Comparison of ENCODE assay signal across 12 cellular contexts in genomic region chr1:226627050-226627755, GRCh38.
A peak's percentile ranks its signal among the peaks of the same experiment; 100 is the strongest.
DNase-seq lines count a peak whose midpoint lies in the region; ATAC-seq, FAIRE-seq and TF ChIP-seq lines count a peak whose summit lies in the region.
"Had no signal": no experiment of that assay in that cellular context is flagged by ENCODE, and none has a peak within 500 bp of the region (broad histone marks: within the 10 kb centered on the region; RNA-seq: fewer than 3 reads in every experiment).

No MANE protein-coding gene starts in this region.

- no peak for FAIRE-seq in frontal cortex (lab: Jason Lieb, UNC)

- H4K20me1 ChIP-seq in OCI-LY7 (ENCODE audit: insufficient read depth, low read length): no peaks in the 10 kb centered on the region

- TF ChIP-seq POLR2A in breast epithelium (IDR thresholded peaks at IDR 0.05): no peak
- no peak for TF ChIP-seq POLR2A in transverse colon (IDR thresholded peaks at IDR 0.05)

- H3K36me3 ChIP-seq in breast epithelium (no peaks in the 10 kb centered on the region), OCI-LY7 (ENCODE audit: insufficient read depth, low read length) (no peaks in the 10 kb centered on the region; the same call in 1 of the 2 replicates), left lung (peaks cover 0 to 8% of the 10 kb centered on the region in 2 donors), transverse colon (no peaks in the 10 kb centered on the region)
- H3K36me3 ChIP-seq: prostate gland had no signal

- no peak overlapping the region for H3K4me2 ChIP-seq in OCI-LY7 (ENCODE audit: low read length)
- H3K4me2 ChIP-seq: SK-N-SH had no signal

- H3K27me3 ChIP-seq in breast epithelium (no peaks in the 10 kb centered on the region), left lung (no peaks in the 10 kb centered on the region), transverse colon (no peaks in the 10 kb centered on the region)
- H3K27me3 ChIP-seq: stomach had no signal

- no TSS peak for BruUV-seq in MCF 10A (replicated peaks; lab: Mats Ljungman, UMichigan)
- TSS peak; percentile 33 for BruUV-seq in OCI-LY7 (replicated peaks; lab: Mats Ljungman, UMichigan)

- H3K9me3 ChIP-seq in breast epithelium (no peaks in the 10 kb centered on the region), OCI-LY7 (ENCODE audit: low read length) (no peaks in the 10 kb centered on the region), left lung (no peaks in the 10 kb centered on the region), transverse colon (no peaks in the 10 kb centered on the region)
- H3K9me3 ChIP-seq: prostate gland, SK-N-SH, stomach had no signal

- POLR2A ChIA-PET in MCF 10A (lab: Yijun Ruan, JAX) (interaction anchor here (0.8 to 1.0 kb wide), 3 partner anchors 21 to 167 kb away, joined by 3 read pairs; no protein-coding TSS in a partner anchor), OCI-LY7 (lab: Charles Lee) (no interaction called here)

- DNase-seq in MCF 10A (ENCODE audit: unreplicated experiment) (no peak), breast epithelium (ENCODE audit: low spot score in 2 of 2) (no peak), OCI-LY7 (ENCODE audit: low spot score) (no peak), left lung (peak; percentile 8 to 12), transverse colon (no peak), frontal cortex (ENCODE audit: low spot score in 2 of 2) (no peak), NCI-H2227 treated with DMSO at 0.1 percent for 48 hours (lab: John Stamatoyannopoulos, UW) (no peak)
- DNase-seq: NCI-H1436 had no signal

- ATAC-seq in left lung (no peak), HG03457 (IDR thresholded peaks at IDR 0.05; ENCODE audit: unreplicated experiment) (no peak)

- H2AFZ ChIP-seq in OCI-LY7 (ENCODE audit: low read length): peak overlapping the region; percentile 52

- H3K4me1 Mint-ChIP-seq in MCF 10A (ENCODE audit: insufficient read depth, unreplicated experiment): peaks cover 25% of the 10 kb centered on the region

- no peaks in the 10 kb centered on the region for H3K27me3 Mint-ChIP-seq in MCF 10A (ENCODE audit: insufficient read depth, unreplicated experiment)

- in situ Hi-C loops in transverse colon (cut with MboI; ENCODE audit: low pct_ligation_motif_present in 1 of 4, low pct_unique_long_range_greater_than_20kb in 1 of 4, low sequenced_read_pairs in 3 of 4): loop anchor here in 1 of 4 donors (25.0 kb wide), 1 partner anchor 810 kb away; no protein-coding TSS in a partner anchor

- intact Hi-C loops in MCF 10A (cut with micrococcal nuclease) (no loop called here), breast epithelium (cut with DNase I; ENCODE audit: low total_unique reads) (no loop called here), OCI-LY7 (cut with micrococcal nuclease; ENCODE audit: unreplicated experiment) (loop anchor here (2.0 kb wide), 1 partner anchor 202 kb away; no protein-coding TSS in a partner anchor), left lung (cut with DNase I) (no loop called here), transverse colon (cut with DNase I; ENCODE audit: low total_unique reads) (no loop called here)

- H3K36me3 Mint-ChIP-seq in MCF 10A (ENCODE audit: insufficient read depth, unreplicated experiment): peaks cover 6% of the 10 kb centered on the region

- TF ChIP-seq CTCF in MCF 10A (IDR thresholded peaks at IDR 0.05; ENCODE audit: unreplicated experiment) (no peak), breast epithelium (IDR thresholded peaks at IDR 0.05) (no peak), OCI-LY7 (conservative IDR thresholded peaks at IDR 0.05; ENCODE audit: low read length) (no peak), left lung (IDR thresholded peaks at IDR 0.05) (no peak), transverse colon (IDR thresholded peaks at IDR 0.05) (no peak)

- H3K9me3 Mint-ChIP-seq in MCF 10A (ENCODE audit: unreplicated experiment): no peaks in the 10 kb centered on the region

- CTCF ChIA-PET in MCF 10A (lab: Yijun Ruan, JAX) (interaction anchor here (0.5 to 16.7 kb wide), 38 partner anchors 7 to 319 kb away, joined by 3 to 342 read pairs (median 5); no protein-coding TSS in a partner anchor), OCI-LY7 (lab: Charles Lee; ENCODE audit: unreplicated experiment) (interaction anchor here (1.0 to 1.3 kb wide), 3 partner anchors 19 to 204 kb away, joined by 3 read pairs; no protein-coding TSS in a partner anchor)

- H3K27ac Mint-ChIP-seq in MCF 10A (ENCODE audit: low read depth, unreplicated experiment): peak overlapping the region; percentile 36

- 58 to 64% methylated on average over 5 to 6 of the region's 6 CpGs for WGBS in transverse colon (ENCODE audit: low coverage in 1 of 2), 2 donors

- no peaks in the 10 kb centered on the region for H3K79me2 ChIP-seq in OCI-LY7 (ENCODE audit: insufficient read depth, low read depth, low read length)

- H3K4me3 Mint-ChIP-seq in MCF 10A (ENCODE audit: unreplicated experiment): no peak overlapping the region

- no peak overlapping the region for H3K4me3 ChIP-seq in breast epithelium
- no peak overlapping the region for H3K4me3 ChIP-seq in OCI-LY7 (ENCODE audit: low read depth, low read length, poor library complexity, severe bottlenecking)
- H3K4me3 ChIP-seq in left lung: no peak overlapping the region
- no peak overlapping the region for H3K4me3 ChIP-seq in transverse colon
- H3K4me3 ChIP-seq: prostate gland had no signal

- no peaks in the 10 kb centered on the region for H3K9me2 ChIP-seq in OCI-LY7 (ENCODE audit: insufficient read depth, low read length)
- H3K9me2 ChIP-seq: SK-N-SH had no signal

- TF ChIP-seq EP300 in transverse colon (IDR thresholded peaks at IDR 0.05; ENCODE audit: low read depth): no peak

- H3K4me1 ChIP-seq in breast epithelium: no peaks in the 10 kb centered on the region
- H3K4me1 ChIP-seq in OCI-LY7 (ENCODE audit: insufficient read depth, low read length, poor library complexity, severe bottlenecking): peaks cover 7% of the 10 kb centered on the region
- peaks cover 0 to 8% of the 10 kb centered on the region in 2 donors for H3K4me1 ChIP-seq in left lung
- H3K4me1 ChIP-seq in transverse colon: peaks cover 0 to 23% (median 14%) of the 10 kb centered on the region in 4 donors
- H3K4me1 ChIP-seq: prostate gland had no signal

- peak overlapping the region in 1 of 2 donors; percentile 49 for H3K27ac ChIP-seq in breast epithelium
- no peak overlapping the region for H3K27ac ChIP-seq in OCI-LY7 (ENCODE audit: low read depth, low read length, poor library complexity, severe bottlenecking)
- no peak overlapping the region for H3K27ac ChIP-seq in left lung
- peak overlapping the region in 3 of 4 donors; percentile 7 to 61 (median 47) for H3K27ac ChIP-seq in transverse colon
- H3K27ac ChIP-seq: prostate gland had no signal

Comparison
In these comparisons a context has a peak if more than half of its experiments do, and no peak if none do; other contexts are left out.
1. DNase-seq: peak in left lung (2 of 2); none in MCF 10A (single experiment), breast epithelium (0 of 2), OCI-LY7 (single experiment), transverse colon (single experiment), frontal cortex (0 of 2) and NCI-H2227 treated with DMSO at 0.1 percent for 48 hours (single experiment).
2. H3K27ac ChIP-seq: peak in transverse colon (3 of 4); none in OCI-LY7 (single experiment) and left lung (0 of 2).